Comparison of ENCODE assay signal across 23 cellular contexts in genomic region chr20:42267793-42268381, GRCh38.
"Had no signal": no experiment of that assay in that cellular context is flagged by ENCODE, and none has a peak within 500 bp of the region (broad histone marks: within the 10 kb centered on the region; RNA-seq: fewer than 3 reads in every experiment).

No MANE protein-coding gene starts in this region.

- DNase-seq: immature natural killer cell; left cardiac atrium; left lung; lower lobe of right lung; mammary epithelial cell; mesendoderm; naive B cell; natural killer cell; nephron progenitor cell; ovary; retina; right cardiac atrium; stimulated activated CD4-positive, alpha-beta T cell treated with anti-CD3 and anti-CD28 coated beads, Interleukin-12 subunit alpha, Interleukin-12 subunit beta, amount 100 ng/mL, for 4 hours; stimulated activated CD4-positive, alpha-beta T cell treated with anti-CD3 and anti-CD28 coated beads, Interleukin-15, amount 100 ng/mL, for 24 hours; stimulated activated CD4-positive, alpha-beta T cell treated with anti-CD3 and anti-CD28 coated beads, Interleukin-2, amount 100 ng/mL, for 24 hours; stimulated activated CD4-positive, alpha-beta T cell treated with anti-CD3 and anti-CD28 coated beads, Interleukin-4, amount 100 ng/mL, for 1 hour; stimulated activated naive B cell treated with anti-CD40 and anti-IgM and Interleukin-4, amounts not matched to agents 10 μg/mL and 1 μg/mL and 100 μg/mL, for 72 hours; stimulated activated naive CD8-positive, alpha-beta T cell treated with anti-CD3 and anti-CD28 coated beads, Interleukin-15, Interleukin-2, amounts not matched to agents 100 U/mL and 50 U/mL, for 24 hours; stomach; testis; thyroid gland; transverse colon; upper lobe of left lung had no signal
